Comparison of ENCODE assay signal across 1 cellular context in genomic region chr2:133674433-133675331, GRCh38.
TF ChIP-seq lines count a peak whose summit lies in the region.

No MANE protein-coding gene starts in this region.

TF ChIP-seq in H1, 55 proteins besides CTCF, POLR2A, EP300 and RAD21 (continued from another document):
- no peak for TF ChIP-seq CHD7 (IDR thresholded peaks at IDR 0.05; ENCODE audit: insufficient replicate concordance, low read length)
- no peak for TF ChIP-seq RNF2 (IDR thresholded peaks at IDR 0.05; ENCODE audit: borderline replicate concordance, low read depth, low read length, missing control alignments, poor library complexity, severe bottlenecking)
- TF ChIP-seq TBP (IDR thresholded peaks at IDR 0.05; ENCODE audit: low read depth, low read length): no peak
- TF ChIP-seq CBX5 (IDR thresholded peaks at IDR 0.05; ENCODE audit: low read depth, low read length): no peak
- TF ChIP-seq BACH1 (IDR thresholded peaks at IDR 0.05; ENCODE audit: low read length): no peak
- no peak for TF ChIP-seq FOSL1 (IDR thresholded peaks at IDR 0.05; ENCODE audit: insufficient read depth, low read depth, low read length)
- peak; percentile 76 for TF ChIP-seq TEAD4 (IDR thresholded peaks at IDR 0.05; ENCODE audit: low read depth, low read length)
- TF ChIP-seq MAFK (IDR thresholded peaks at IDR 0.05; ENCODE audit: low read depth, low read length): no peak
- no peak for TF ChIP-seq SP1 (IDR thresholded peaks at IDR 0.05; ENCODE audit: low read depth, low read length)
- no peak for TF ChIP-seq CHD1 (IDR thresholded peaks at IDR 0.05; ENCODE audit: low read depth, low read length)
- no peak for TF ChIP-seq BCL11A (IDR thresholded peaks at IDR 0.05; ENCODE audit: low read depth in 2 of 2, low read length in 2 of 2)
- TF ChIP-seq TAF7 (optimal IDR thresholded peaks at IDR 0.05; ENCODE audit: borderline replicate concordance, low read depth, low read length): no peak
- peak; percentile 58; the same call in 1 of the 2 replicates for TF ChIP-seq RBBP5 (IDR thresholded peaks at IDR 0.05; ENCODE audit: borderline replicate concordance, low read depth, low read length)
- no peak for TF ChIP-seq HDAC6 (IDR thresholded peaks at IDR 0.05; ENCODE audit: low read depth, low read length)
- TF ChIP-seq SRF (IDR thresholded peaks at IDR 0.05; ENCODE audit: low read depth, low read length): no peak
- no peak for TF ChIP-seq SP4 (IDR thresholded peaks at IDR 0.05; ENCODE audit: low read length)
- TF ChIP-seq YY1 (IDR thresholded peaks at IDR 0.05; ENCODE audit: low read depth, low read length): 0 out of 2 replicates have a peak, but pooled peaks have one; percentile 10
- no peak for TF ChIP-seq CTBP2 (IDR thresholded peaks at IDR 0.05; ENCODE audit: borderline replicate concordance, insufficient read depth, insufficient read length, low read length)
- no peak for TF ChIP-seq EZH2 (IDR thresholded peaks at IDR 0.05; ENCODE audit: low read depth, low read length, severe bottlenecking)
- TF ChIP-seq CREB1 (IDR thresholded peaks at IDR 0.05): no peak
- TF ChIP-seq SIN3A (conservative IDR thresholded peaks at IDR 0.05 in 1 of 2, IDR thresholded peaks at IDR 0.05 in 1 of 2; ENCODE audit: low read depth in 1 of 2, low read length in 2 of 2): peak in 1 of 2 experiments; percentile 72; a peak in 2 of 4 replicates
- no peak for TF ChIP-seq ATF3 (IDR thresholded peaks at IDR 0.05; ENCODE audit: insufficient read depth, low read depth, low read length)
- TF ChIP-seq ATF2 (IDR thresholded peaks at IDR 0.05; ENCODE audit: low read length): no peak
- no peak for TF ChIP-seq POLR2AphosphoS5 (IDR thresholded peaks at IDR 0.05; ENCODE audit: low read depth, low read length)
- TF ChIP-seq GABPA (IDR thresholded peaks at IDR 0.05; ENCODE audit: borderline replicate concordance, insufficient read depth, low read length): no peak
- TF ChIP-seq TCF12 (IDR thresholded peaks at IDR 0.05; ENCODE audit: low read depth, low read length): no peak
- no peak for TF ChIP-seq SIX5 (IDR thresholded peaks at IDR 0.05; ENCODE audit: low read depth, low read length)
- peak; percentile 73 for TF ChIP-seq CEBPB (IDR thresholded peaks at IDR 0.05; ENCODE audit: low read depth, low read length)
- no peak for TF ChIP-seq SAP30 (IDR thresholded peaks at IDR 0.05; ENCODE audit: insufficient read depth, insufficient replicate concordance, low read length)
- peak; percentile 63; the same call in 1 of the 2 replicates for TF ChIP-seq MAX (IDR thresholded peaks at IDR 0.05)
- no peak for TF ChIP-seq USF2 (IDR thresholded peaks at IDR 0.05; ENCODE audit: low read length)
